12 cellular contexts compared by ENCODE assay signal in the genomic region with DNA sequence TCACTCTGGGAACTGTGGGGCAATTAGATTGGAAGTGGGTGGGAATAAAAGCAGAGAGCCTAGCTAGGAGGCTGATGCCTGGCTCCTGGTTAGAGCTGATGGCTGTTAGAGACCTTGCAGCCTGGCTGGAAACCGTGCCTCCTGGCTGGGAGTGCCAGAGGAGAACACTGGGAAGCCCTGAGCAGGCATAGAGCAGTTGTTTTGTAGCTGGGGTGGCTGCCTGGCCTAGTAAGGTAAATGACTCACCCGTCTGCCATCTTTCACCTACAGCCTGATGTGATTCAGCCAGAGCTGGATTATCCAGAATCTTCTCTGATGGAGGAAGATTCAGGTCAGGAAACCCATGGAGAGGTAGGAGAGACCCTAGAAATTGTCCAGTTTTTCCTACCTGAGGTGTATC. TPM values are rescaled to one million over a fixed set of nuclear protein-coding genes. Genes with fewer than 3 reads are reported as not detected.
A peak's percentile ranks its signal among the peaks of the same experiment; 100 is the strongest.
DNase-seq lines count a peak whose midpoint lies in the region; ATAC-seq and TF ChIP-seq lines count a peak whose summit lies in the region.
"Had no signal": no experiment of that assay in that cellular context is flagged by ENCODE, and none has a peak within 500 bp of the region (broad histone marks: within the 10 kb centered on the region; RNA-seq: fewer than 3 reads in every experiment).

No MANE protein-coding gene starts in this region.

- no peak overlapping the region for H3K4me3 Mint-ChIP-seq in stimulated activated naive CD8-positive, alpha-beta T cell treated with anti-CD3 and anti-CD28 coated beads, Interleukin-15, amount 100 ng/mL, for 72 hours
- peak overlapping the region in 1 of 5 experiments; percentile 24 for H3K4me3 Mint-ChIP-seq in brain
- H3K4me3 Mint-ChIP-seq: IgD-negative memory B cell had no signal

- TF ChIP-seq CTCF in brain (conservative IDR thresholded peaks at IDR 0.05) = no peak

- peaks cover 32% of the 10 kb centered on the region for H3K36me3 Mint-ChIP-seq in brain

- no peak for DNase-seq in stimulated activated naive CD8-positive, alpha-beta T cell treated with anti-CD3 and anti-CD28 coated beads, Interleukin-15, amount 100 ng/mL, for 72 hours
- no peak for DNase-seq in stimulated activated naive CD8-positive, alpha-beta T cell treated with anti-CD3 and anti-CD28 coated beads, Interleukin-15, Interleukin-2, amounts not matched to agents 100 U/mL and 50 U/mL, for 24 hours
- DNase-seq in kidney glomerular epithelial cell (lab: John Stamatoyannopoulos, UW) (peak; percentile 65), NCI-H748 (lab: John Stamatoyannopoulos, UW; ENCODE audit: unreplicated experiment) (no peak)
- DNase-seq in activated CD4-positive, alpha-beta T cell treated with anti-CD3 and anti-CD28 coated beads for 48 hours = no peak
- DNase-seq: brain microvascular endothelial cell; left cardiac atrium; stimulated activated CD4-positive, alpha-beta T cell treated with anti-CD3 and anti-CD28 coated beads, Interleukin-4, amount 100 ng/mL, for 24 hours had no signal

- H3K27me3 Mint-ChIP-seq in stimulated activated naive CD8-positive, alpha-beta T cell treated with anti-CD3 and anti-CD28 coated beads, Interleukin-15, amount 100 ng/mL, for 72 hours = no peaks in the 10 kb centered on the region
- H3K27me3 Mint-ChIP-seq in brain = no peaks in the 10 kb centered on the region
- H3K27me3 Mint-ChIP-seq: IgD-negative memory B cell had no signal

- no peak for ATAC-seq in stimulated activated naive CD8-positive, alpha-beta T cell treated with anti-CD3 and anti-CD28 coated beads, Interleukin-15, amount 100 ng/mL, for 72 hours
- no peak for ATAC-seq in stimulated activated naive CD8-positive, alpha-beta T cell treated with anti-CD3 and anti-CD28 coated beads, Interleukin-15, Interleukin-2, amounts not matched to agents 100 U/mL and 50 U/mL, for 24 hours
- ATAC-seq in GM18858 (IDR thresholded peaks at IDR 0.05; ENCODE audit: unreplicated experiment) (no peak), HG02870 (IDR thresholded peaks at IDR 0.05; ENCODE audit: unreplicated experiment) (no peak)

- peaks cover 13% of the 10 kb centered on the region for H3K4me1 Mint-ChIP-seq in stimulated activated naive CD8-positive, alpha-beta T cell treated with anti-CD3 and anti-CD28 coated beads, Interleukin-15, amount 100 ng/mL, for 72 hours
- peaks cover 15% of the 10 kb centered on the region for H3K4me1 Mint-ChIP-seq in brain

- H3K9me3 Mint-ChIP-seq in stimulated activated naive CD8-positive, alpha-beta T cell treated with anti-CD3 and anti-CD28 coated beads, Interleukin-15, amount 100 ng/mL, for 72 hours = no peaks in the 10 kb centered on the region
- no peaks in the 10 kb centered on the region for H3K9me3 Mint-ChIP-seq in brain
- H3K9me3 Mint-ChIP-seq: IgD-negative memory B cell had no signal

- H3K27ac Mint-ChIP-seq in stimulated activated naive CD8-positive, alpha-beta T cell treated with anti-CD3 and anti-CD28 coated beads, Interleukin-15, amount 100 ng/mL, for 72 hours = peak overlapping the region; percentile 33 to 63
- H3K27ac Mint-ChIP-seq in brain = peak overlapping the region in 3 of 5 experiments; percentile 52 to 69 (median 53)
- H3K27ac Mint-ChIP-seq: IgD-negative memory B cell had no signal

RNA-seq across cellular contexts. Expression of a gene that starts 6.1 kb away (rescaled TPM):
- polyA plus RNA-seq in brain (ENCODE audit: insufficient read depth, low read depth, low replicate concordance) = 195 TPM

RNA-seq across cellular contexts. Expression of a gene that starts 6.4 kb away (rescaled TPM):
- polyA plus RNA-seq in brain (ENCODE audit: insufficient read depth, low read depth, low replicate concordance) = 55.5 TPM

RNA-seq across cellular contexts. Expression of a gene that starts 53.4 kb away (rescaled TPM):
- polyA plus RNA-seq in brain (ENCODE audit: insufficient read depth, low read depth, low replicate concordance) = 1.6 TPM
